ENCODE assay signal across 1 cellular context in the genomic region with DNA sequence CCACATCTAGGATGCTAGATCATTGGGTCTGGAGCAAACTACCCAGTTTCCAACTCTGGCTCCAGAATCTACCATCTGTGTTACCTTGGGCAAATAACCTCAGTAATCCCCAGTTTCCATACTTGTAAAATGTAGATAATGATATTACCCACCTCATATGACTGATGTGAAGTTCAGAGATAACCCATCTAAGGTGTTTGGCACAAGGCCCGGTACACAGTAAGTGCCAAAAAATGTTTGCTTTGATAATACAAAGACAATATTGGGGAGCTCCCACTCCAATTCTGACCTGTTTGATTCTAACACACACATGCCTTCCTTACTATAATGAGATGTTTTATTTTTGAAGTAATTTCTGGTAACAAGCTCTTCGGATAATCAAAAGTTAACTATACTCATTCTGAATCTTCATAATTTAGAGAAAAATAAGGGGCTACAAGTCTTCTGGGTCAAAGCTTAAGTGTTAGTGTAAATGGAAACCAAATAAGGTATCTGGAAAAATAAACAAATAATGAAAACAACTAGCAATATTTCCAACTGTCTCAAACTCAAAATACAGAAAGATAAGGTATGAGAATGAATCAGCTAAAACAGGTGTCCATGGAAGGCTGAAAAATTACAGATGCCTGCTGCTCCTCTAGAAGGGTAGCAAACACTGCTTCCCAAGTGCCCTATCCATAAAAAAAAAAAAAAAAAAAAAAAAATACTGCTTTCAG.
TF ChIP-seq lines count a peak whose summit lies in the region.

No MANE protein-coding gene starts in this region.

TF ChIP-seq in HEK293, 187 proteins besides CTCF, POLR2A, EP300 and RAD21 (continued from another document):
- TF ChIP-seq, protein P1, sequence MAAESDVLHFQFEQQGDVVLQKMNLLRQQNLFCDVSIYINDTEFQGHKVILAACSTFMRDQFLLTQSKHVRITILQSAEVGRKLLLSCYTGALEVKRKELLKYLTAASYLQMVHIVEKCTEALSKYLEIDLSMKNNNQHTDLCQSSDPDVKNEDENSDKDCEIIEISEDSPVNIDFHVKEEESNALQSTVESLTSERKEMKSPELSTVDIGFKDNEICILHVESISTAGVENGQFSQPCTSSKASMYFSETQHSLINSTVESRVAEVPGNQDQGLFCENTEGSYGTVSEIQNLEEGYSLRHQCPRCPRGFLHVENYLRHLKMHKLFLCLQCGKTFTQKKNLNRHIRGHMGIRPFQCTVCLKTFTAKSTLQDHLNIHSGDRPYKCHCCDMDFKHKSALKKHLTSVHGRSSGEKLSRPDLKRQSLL (tag by site-specific recombination; IDR thresholded peaks at IDR 0.05) = 0 out of 2 replicates have a peak, but pooled peaks have one; percentile 31
- TF ChIP-seq, protein P2, sequence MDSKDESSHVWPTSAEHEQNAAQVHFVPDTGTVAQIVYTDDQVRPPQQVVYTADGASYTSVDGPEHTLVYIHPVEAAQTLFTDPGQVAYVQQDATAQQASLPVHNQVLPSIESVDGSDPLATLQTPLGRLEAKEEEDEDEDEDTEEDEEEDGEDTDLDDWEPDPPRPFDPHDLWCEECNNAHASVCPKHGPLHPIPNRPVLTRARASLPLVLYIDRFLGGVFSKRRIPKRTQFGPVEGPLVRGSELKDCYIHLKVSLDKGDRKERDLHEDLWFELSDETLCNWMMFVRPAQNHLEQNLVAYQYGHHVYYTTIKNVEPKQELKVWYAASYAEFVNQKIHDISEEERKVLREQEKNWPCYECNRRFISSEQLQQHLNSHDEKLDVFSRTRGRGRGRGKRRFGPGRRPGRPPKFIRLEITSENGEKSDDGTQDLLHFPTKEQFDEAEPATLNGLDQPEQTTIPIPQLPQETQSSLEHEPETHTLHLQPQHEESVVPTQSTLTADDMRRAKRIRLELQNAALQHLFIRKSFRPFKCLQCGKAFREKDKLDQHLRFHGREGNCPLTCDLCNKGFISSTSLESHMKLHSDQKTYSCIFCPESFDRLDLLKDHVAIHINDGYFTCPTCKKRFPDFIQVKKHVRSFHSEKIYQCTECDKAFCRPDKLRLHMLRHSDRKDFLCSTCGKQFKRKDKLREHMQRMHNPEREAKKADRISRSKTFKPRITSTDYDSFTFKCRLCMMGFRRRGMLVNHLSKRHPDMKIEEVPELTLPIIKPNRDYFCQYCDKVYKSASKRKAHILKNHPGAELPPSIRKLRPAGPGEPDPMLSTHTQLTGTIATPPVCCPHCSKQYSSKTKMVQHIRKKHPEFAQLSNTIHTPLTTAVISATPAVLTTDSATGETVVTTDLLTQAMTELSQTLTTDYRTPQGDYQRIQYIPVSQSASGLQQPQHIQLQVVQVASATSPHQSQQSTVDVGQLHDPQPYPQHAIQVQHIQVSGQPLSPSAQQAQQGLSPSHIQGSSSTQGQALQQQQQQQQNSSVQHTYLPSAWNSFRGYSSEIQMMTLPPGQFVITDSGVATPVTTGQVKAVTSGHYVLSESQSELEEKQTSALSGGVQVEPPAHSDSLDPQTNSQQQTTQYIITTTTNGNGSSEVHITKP (tag by site-specific recombination; IDR thresholded peaks at IDR 0.05) = peak; percentile 65
- no peak for TF ChIP-seq OVOL3 (tag by site-specific recombination; IDR thresholded peaks at IDR 0.05)
